ENCODE assay signal across 8 cellular contexts in genomic region chr7:132655071-132655761, GRCh38.
DNase-seq lines count a peak whose midpoint lies in the region; ATAC-seq, FAIRE-seq and TF ChIP-seq lines count a peak whose summit lies in the region.

No MANE protein-coding gene starts in this region.

- no peaks in the 10 kb centered on the region for H3K27me3 Mint-ChIP-seq in activated CD8-positive, alpha-beta T cell treated with anti-CD3 and anti-CD28 coated beads for 36 hours

- DNase-seq in AML-193 (lab: John Stamatoyannopoulos, UW) (peak; percentile 93), fibroblast of peridontal ligament (ENCODE audit: extremely low read depth) (peak; percentile 12), COLO668 (lab: John Stamatoyannopoulos, UW; ENCODE audit: unreplicated experiment) (no peak), D721Med (ENCODE audit: insufficient read length, low spot score) (no peak), NCI-H524 (lab: John Stamatoyannopoulos, UW) (no peak)
- peak; percentile 80 for DNase-seq in activated CD8-positive, alpha-beta T cell treated with anti-CD3 and anti-CD28 coated beads for 36 hours

- no peak overlapping the region for H3K9ac ChIP-seq in parathyroid adenoma

- peak overlapping the region; percentile 82 for H3K27ac Mint-ChIP-seq in activated CD8-positive, alpha-beta T cell treated with anti-CD3 and anti-CD28 coated beads for 36 hours

- H3K36me3 Mint-ChIP-seq in activated CD8-positive, alpha-beta T cell treated with anti-CD3 and anti-CD28 coated beads for 36 hours (ENCODE audit: low read depth): no peaks in the 10 kb centered on the region

- H3K4me2 ChIP-seq in parathyroid adenoma (ENCODE audit: low read length): no peak overlapping the region

- CTCF ChIA-PET in activated CD8-positive, alpha-beta T cell treated with anti-CD3 and anti-CD28 coated beads for 36 hours (lab: Charles Lee): interaction anchor here (1.3 to 1.9 kb wide), 4 partner anchors 9 to 75 kb away, joined by 3 to 5 read pairs (median 4); no protein-coding TSS in a partner anchor

- intact Hi-C loops in activated CD8-positive, alpha-beta T cell treated with anti-CD3 and anti-CD28 coated beads for 36 hours (cut with micrococcal nuclease): no loop called here

- H3K9me3 Mint-ChIP-seq in activated CD8-positive, alpha-beta T cell treated with anti-CD3 and anti-CD28 coated beads for 36 hours: peaks cover 3% of the 10 kb centered on the region

- POLR2A ChIA-PET in activated CD8-positive, alpha-beta T cell treated with anti-CD3 and anti-CD28 coated beads for 36 hours (lab: Charles Lee): no interaction called here

- H3K79me2 ChIP-seq in parathyroid adenoma: no peaks in the 10 kb centered on the region

- peak; percentile 40 for ATAC-seq in HG03196 (IDR thresholded peaks at IDR 0.05; ENCODE audit: unreplicated experiment)
- ATAC-seq in activated CD8-positive, alpha-beta T cell treated with anti-CD3 and anti-CD28 coated beads for 36 hours: peak; percentile 80

- H3K4me1 ChIP-seq in parathyroid adenoma: no peaks in the 10 kb centered on the region

- H3K27ac ChIP-seq in parathyroid adenoma: no peak overlapping the region

- no peak for FAIRE-seq in D721Med (lab: Jason Lieb, UNC)

- H3K9me3 ChIP-seq in parathyroid adenoma (ENCODE audit: control insufficient read depth, low read length): no peaks in the 10 kb centered on the region

- H3K36me3 ChIP-seq in parathyroid adenoma (ENCODE audit: control insufficient read depth, insufficient read depth, low read length): no peaks in the 10 kb centered on the region

- no peak for TF ChIP-seq CTCF in activated CD8-positive, alpha-beta T cell treated with anti-CD3 and anti-CD28 coated beads for 36 hours (IDR thresholded peaks at IDR 0.05)
- TF ChIP-seq CTCF in parathyroid adenoma (IDR thresholded peaks at IDR 0.05) (no peak), D721Med (IDR thresholded peaks at IDR 0.05; ENCODE audit: insufficient read depth, missing control alignments) (no peak)

- H3K4me1 Mint-ChIP-seq in activated CD8-positive, alpha-beta T cell treated with anti-CD3 and anti-CD28 coated beads for 36 hours (ENCODE audit: low read depth): peaks cover 35% of the 10 kb centered on the region

- peak overlapping the region; percentile 48 for H2AFZ ChIP-seq in parathyroid adenoma

- no peak overlapping the region for H3K4me3 ChIP-seq in parathyroid adenoma (ENCODE audit: low read depth, low read length)

- peak overlapping the region; percentile 64 for H3K4me3 Mint-ChIP-seq in activated CD8-positive, alpha-beta T cell treated with anti-CD3 and anti-CD28 coated beads for 36 hours

- no peaks in the 10 kb centered on the region for H3K27me3 ChIP-seq in parathyroid adenoma (ENCODE audit: control insufficient read depth, insufficient read depth, low read length)

Comparison
In these comparisons a context has a peak if more than half of its experiments do, and no peak if none do; other contexts are left out.
1. DNase-seq: peak in AML-193 (2 of 2), activated CD8-positive, alpha-beta T cell treated with anti-CD3 and anti-CD28 coated beads for 36 hours (single experiment) and fibroblast of peridontal ligament (single experiment); none in COLO668 (single experiment), D721Med (single experiment) and NCI-H524 (0 of 2).